18 cellular contexts compared by ENCODE assay signal in genomic region chr20:20872420-20872819, GRCh38.
"Had no signal": no experiment of that assay in that cellular context is flagged by ENCODE, and none has a peak within 500 bp of the region (broad histone marks: within the 10 kb centered on the region; RNA-seq: fewer than 3 reads in every experiment).

No MANE protein-coding gene starts in this region.

- H3K4me3 Mint-ChIP-seq: dendritic cell treated with granulocyte-macrophage colony-stimulating factor and Interleukin-4, amounts not matched to agents 40 ng/mL and 50 ng/mL, for 4 days; naive thymus-derived CD4-positive, alpha-beta T cell had no signal

- ATAC-seq: naive thymus-derived CD4-positive, alpha-beta T cell; psoas muscle; sciatic nerve had no signal

- H3K27ac Mint-ChIP-seq: dendritic cell treated with granulocyte-macrophage colony-stimulating factor and Interleukin-4, amounts not matched to agents 40 ng/mL and 50 ng/mL, for 4 days; naive thymus-derived CD4-positive, alpha-beta T cell had no signal

- H3K9me3 ChIP-seq: neutrophil, psoas muscle, stomach, thoracic aorta, transverse colon had no signal

- H3K9me3 Mint-ChIP-seq: dendritic cell treated with granulocyte-macrophage colony-stimulating factor and Interleukin-4, amounts not matched to agents 40 ng/mL and 50 ng/mL, for 4 days had no signal

- H3K4me1 ChIP-seq: psoas muscle, stomach, transverse colon had no signal

- H3K27ac ChIP-seq: hepatocyte, neutrophil, psoas muscle, skin epidermis, stomach, thoracic aorta, transverse colon had no signal

- H3K36me3 Mint-ChIP-seq: naive thymus-derived CD4-positive, alpha-beta T cell had no signal

- DNase-seq: effector CD4-positive, alpha-beta T cell; foreskin melanocyte; head of caudate nucleus; mesendoderm; naive thymus-derived CD4-positive, alpha-beta T cell; psoas muscle; retina; stimulated activated CD4-positive, alpha-beta T cell treated with anti-CD3 and anti-CD28 coated beads, Interleukin-12 subunit alpha, Interleukin-12 subunit beta, amount 100 ng/mL, for 4 hours; stimulated activated naive CD4-positive, alpha-beta T cell; stomach; substantia nigra; transverse colon had no signal

- H3K4me3 ChIP-seq: hepatocyte, psoas muscle, skin epidermis, stomach, thoracic aorta, transverse colon had no signal

- H3K4me1 Mint-ChIP-seq: naive thymus-derived CD4-positive, alpha-beta T cell had no signal

- H3K79me2 ChIP-seq: hepatocyte had no signal

- H2AFZ ChIP-seq: hepatocyte had no signal

- H3K4me2 ChIP-seq: hepatocyte had no signal

- H3K36me3 ChIP-seq: neutrophil, stomach, thoracic aorta, transverse colon had no signal
